In genomic region chr6:39887692-39888450, GRCh38 we compare ENCODE assay signal across 8 cellular contexts. TPM values are rescaled to one million over a fixed set of nuclear protein-coding genes. Genes with fewer than 3 reads are reported as not detected.
DNase-seq lines count a peak whose midpoint lies in the region; ATAC-seq, FAIRE-seq and TF ChIP-seq lines count a peak whose summit lies in the region.

No MANE protein-coding gene starts in this region.

- H3K4me1 ChIP-seq in muscle layer of duodenum (ENCODE audit: control insufficient read depth in 1 of 2, insufficient read depth in 2 of 2, low read length in 2 of 2) (peaks cover 7 to 9% of the 10 kb centered on the region in 2 donors), vagina (peaks cover 7% of the 10 kb centered on the region), OCI-LY7 (ENCODE audit: insufficient read depth, low read length, poor library complexity, severe bottlenecking) (no peaks in the 10 kb centered on the region)

- H3K4me3 ChIP-seq in fibroblast of pulmonary artery (replicated peaks; ENCODE audit: low read depth, low read length) (no peak overlapping the region), muscle layer of duodenum (ENCODE audit: low read depth in 1 of 2, low read length in 2 of 2) (no peak overlapping the region), vagina (no peak overlapping the region), OCI-LY7 (ENCODE audit: low read depth, low read length, poor library complexity, severe bottlenecking) (no peak overlapping the region)

- no peaks in the 10 kb centered on the region for H3K9me3 Mint-ChIP-seq in natural killer cell treated with Interleukin-12 subunit alpha and Interleukin-12 subunit beta and Interleukin-15 and Interleukin-18, amount 100 ng/mL, for 72 hours

- H3K4me1 Mint-ChIP-seq in natural killer cell treated with Interleukin-12 subunit alpha and Interleukin-12 subunit beta and Interleukin-15 and Interleukin-18, amount 100 ng/mL, for 72 hours (ENCODE audit: low read depth in 2 of 2) = no peaks in the 10 kb centered on the region

- CTCF ChIA-PET in OCI-LY7 (lab: Charles Lee; ENCODE audit: unreplicated experiment) = no interaction called here

- TF ChIP-seq CTCF in fibroblast of pulmonary artery (IDR thresholded peaks at IDR 0.05; ENCODE audit: low read length, missing control alignments) (no peak), vagina (IDR thresholded peaks at IDR 0.05) (no peak), OCI-LY7 (conservative IDR thresholded peaks at IDR 0.05; ENCODE audit: low read length) (no peak)

- no peak overlapping the region for H3K4me3 Mint-ChIP-seq in natural killer cell treated with Interleukin-12 subunit alpha and Interleukin-12 subunit beta and Interleukin-15 and Interleukin-18, amount 100 ng/mL, for 72 hours

- no TSS peak for BruUV-seq in OCI-LY7 (replicated peaks; lab: Mats Ljungman, UMichigan)

- H3K27ac Mint-ChIP-seq in natural killer cell treated with Interleukin-12 subunit alpha and Interleukin-12 subunit beta and Interleukin-15 and Interleukin-18, amount 100 ng/mL, for 72 hours = no peak overlapping the region

- ATAC-seq in natural killer cell treated with Interleukin-12 subunit alpha and Interleukin-12 subunit beta and Interleukin-15 and Interleukin-18, amount 100 ng/mL, for 72 hours = no peak
- ATAC-seq in HG02623 (IDR thresholded peaks at IDR 0.05; ENCODE audit: unreplicated experiment) = no peak

- no peak for TF ChIP-seq POLR2A in vagina (IDR thresholded peaks at IDR 0.05)

- in situ Hi-C loops in KBM-7 (cut with MboI; ENCODE audit: low pct_unique_long_range_greater_than_20kb, low sequenced_read_pairs) = no loop called here

- H4K20me1 ChIP-seq in OCI-LY7 (ENCODE audit: insufficient read depth, low read length) = no peaks in the 10 kb centered on the region

- H3K36me3 Mint-ChIP-seq in natural killer cell treated with Interleukin-12 subunit alpha and Interleukin-12 subunit beta and Interleukin-15 and Interleukin-18, amount 100 ng/mL, for 72 hours = no peaks in the 10 kb centered on the region

- H3K36me3 ChIP-seq in muscle layer of duodenum (ENCODE audit: control insufficient read depth in 1 of 2, insufficient read depth in 2 of 2, low read length in 2 of 2) = peaks cover 0 to 29% of the 10 kb centered on the region in 2 donors
- peaks cover 0 to 4% of the 10 kb centered on the region in 2 donors for H3K36me3 ChIP-seq in vagina
- H3K36me3 ChIP-seq in OCI-LY7 (ENCODE audit: insufficient read depth, low read length) = no peaks in the 10 kb centered on the region

- no peaks in the 10 kb centered on the region for H3K9me2 ChIP-seq in OCI-LY7 (ENCODE audit: insufficient read depth, low read length)

- H2AFZ ChIP-seq in OCI-LY7 (ENCODE audit: low read length) = no peak overlapping the region

- intact Hi-C loops in vagina (cut with DNase I) = no loop called here
- intact Hi-C loops in OCI-LY7 (cut with micrococcal nuclease; ENCODE audit: unreplicated experiment) = no loop called here

- peaks cover 9 to 14% of the 10 kb centered on the region in 2 donors for H3K27me3 Mint-ChIP-seq in natural killer cell treated with Interleukin-12 subunit alpha and Interleukin-12 subunit beta and Interleukin-15 and Interleukin-18, amount 100 ng/mL, for 72 hours

- H3K4me2 ChIP-seq in OCI-LY7 (ENCODE audit: low read length) = no peak overlapping the region

- peak; percentile 37 for FAIRE-seq in RCC 7860 (lab: Jason Lieb, UNC)

- peak overlapping the region; percentile 49 for H3K27ac ChIP-seq in muscle layer of duodenum (ENCODE audit: low read length)
- peak overlapping the region; percentile 45 for H3K27ac ChIP-seq in vagina
- H3K27ac ChIP-seq in OCI-LY7 (ENCODE audit: low read depth, low read length, poor library complexity, severe bottlenecking) = no peak overlapping the region

- H3K9me3 ChIP-seq in muscle layer of duodenum (ENCODE audit: control insufficient read depth in 1 of 2, low read length in 2 of 2) = no peaks in the 10 kb centered on the region
- no peaks in the 10 kb centered on the region for H3K9me3 ChIP-seq in vagina
- no peaks in the 10 kb centered on the region for H3K9me3 ChIP-seq in OCI-LY7 (ENCODE audit: low read length)

- H3K79me2 ChIP-seq in OCI-LY7 (ENCODE audit: insufficient read depth, low read depth, low read length) = no peaks in the 10 kb centered on the region

- POLR2A ChIA-PET in OCI-LY7 (lab: Charles Lee) = interaction anchor here (0.7 kb wide), 1 partner anchor 22 kb away, joined by 3 read pairs; no protein-coding TSS in a partner anchor

- DNase-seq in RCC 7860 (ENCODE audit: low spot score) (peak; percentile 86), fibroblast of pulmonary artery (ENCODE audit: low read depth) (peak; percentile 96), vagina (ENCODE audit: extremely low spot score in 2 of 2) (no peak), KBM-7 (no peak), OCI-LY7 (ENCODE audit: low spot score) (no peak)
- no peak for DNase-seq in natural killer cell treated with Interleukin-12 subunit alpha and Interleukin-12 subunit beta and Interleukin-15 and Interleukin-18, amount 100 ng/mL, for 72 hours (ENCODE audit: low spot score)

- H3K27me3 ChIP-seq in muscle layer of duodenum (ENCODE audit: low read depth, low read length) = no peaks in the 10 kb centered on the region
- no peaks in the 10 kb centered on the region for H3K27me3 ChIP-seq in vagina

RNA-seq across cellular contexts. Expression of gene MOCS1, which starts 46.4 kb away (rescaled TPM):
- total RNA-seq in vagina = 14.7 TPM
- total RNA-seq in OCI-LY7 (2014; rRNA removed; shearing (Covaris generic)) = not detected in 2 replicates
- not detected in 2 replicates for total RNA-seq in OCI-LY7 (2022)
- total RNA-seq in natural killer cell treated with Interleukin-12 subunit alpha and Interleukin-12 subunit beta and Interleukin-15 and Interleukin-18, amount 100 ng/mL, for 72 hours = 1 to 10 TPM; 2.0 to 2.1 TPM

Comparison
In these comparisons a context has a peak if more than half of its experiments do, and no peak if none do; other contexts are left out.
1. DNase-seq: peak in RCC 7860 (single experiment) and fibroblast of pulmonary artery (single experiment); none in vagina (0 of 2), KBM-7 (single experiment), OCI-LY7 (single experiment) and natural killer cell treated with Interleukin-12 subunit alpha and Interleukin-12 subunit beta and Interleukin-15 and Interleukin-18, amount 100 ng/mL, for 72 hours (single experiment).